9 cellular contexts compared by ENCODE assay signal in the genomic region with DNA sequence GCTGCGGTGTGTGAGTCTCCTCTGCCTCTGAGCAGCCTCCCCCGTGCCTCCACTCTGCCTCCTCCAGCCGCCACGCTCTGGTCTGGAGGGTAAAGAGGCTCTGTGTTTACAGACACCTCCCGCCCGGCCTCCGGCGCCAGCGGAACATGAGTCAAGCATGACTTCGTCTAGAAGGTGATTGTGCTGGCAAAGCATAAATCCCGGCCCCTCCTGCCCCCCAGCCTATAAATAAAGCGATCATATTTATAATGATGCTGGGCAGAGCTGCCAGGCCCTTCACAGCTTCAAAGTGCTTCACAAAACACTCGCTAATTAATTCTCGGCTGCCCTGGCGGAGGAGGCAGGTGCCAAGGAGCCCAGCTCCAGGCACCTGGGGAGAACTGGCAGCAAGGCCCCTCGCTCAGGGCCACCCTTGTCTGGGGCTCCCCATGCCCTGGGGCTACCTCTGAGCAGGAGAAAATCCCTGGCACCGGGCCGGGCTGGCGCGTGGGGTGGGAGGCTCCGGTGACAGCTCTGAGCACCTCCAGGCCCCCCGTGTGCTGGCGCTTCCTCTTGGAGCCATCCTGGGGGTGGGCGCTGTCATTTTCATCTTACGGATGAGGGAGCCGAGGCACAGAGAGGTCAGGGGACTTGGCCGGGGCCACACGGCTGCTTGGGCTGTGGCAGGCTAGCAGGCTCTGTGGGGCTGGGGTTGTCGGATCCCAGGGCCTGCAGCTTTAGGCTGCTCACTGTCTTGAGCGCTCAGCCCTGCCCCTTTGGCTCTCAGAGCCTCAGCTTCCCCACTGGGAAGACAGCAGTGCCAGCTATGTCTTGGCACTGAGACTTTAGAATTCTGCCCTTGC.
DNase-seq lines count a peak whose midpoint lies in the region; ATAC-seq and TF ChIP-seq lines count a peak whose summit lies in the region.
"Had no signal": no experiment of that assay in that cellular context is flagged by ENCODE, and none has a peak within 500 bp of the region (broad histone marks: within the 10 kb centered on the region; RNA-seq: fewer than 3 reads in every experiment).

No MANE protein-coding gene starts in this region.

- peaks cover 14 to 66% of the 10 kb centered on the region in 2 donors for H3K4me1 ChIP-seq in adrenal gland (replicated peaks in 1 of 2)
- H3K4me1 ChIP-seq in hepatocyte (ENCODE audit: insufficient read depth), result peaks cover 32% of the 10 kb centered on the region
- no peaks in the 10 kb centered on the region for H3K4me1 ChIP-seq in urinary bladder (ENCODE audit: insufficient read depth)

- H3K9me3 ChIP-seq in adrenal gland (replicated peaks in 1 of 3) (no peaks in the 10 kb centered on the region), hepatocyte (ENCODE audit: low read depth) (no peaks in the 10 kb centered on the region)

- H3K9me2 ChIP-seq in hepatocyte (replicated peaks; ENCODE audit: insufficient read depth), result no peaks in the 10 kb centered on the region

- peaks cover 70% of the 10 kb centered on the region for H4K20me1 ChIP-seq in hepatocyte (ENCODE audit: insufficient read depth, poor library complexity, severe bottlenecking)

- WGBS in adrenal gland, 4 donors, result 55 to 83% (median 76%) methylated on average over 7 to 30 of the region's 30 CpGs
- WGBS in hepatocyte (ENCODE audit: low lambda C conversion rate, missing lambda C conversion rate), result 61% methylated on average over 30 of the region's 30 CpGs
- 50% methylated on average over 30 of the region's 30 CpGs for WGBS in urinary bladder

- peaks cover 23% of the 10 kb centered on the region for H3K79me2 ChIP-seq in hepatocyte

- H3K27me3 ChIP-seq in adrenal gland, result no peaks in the 10 kb centered on the region
- H3K27me3 ChIP-seq in hepatocyte, result no peaks in the 10 kb centered on the region

- no peak for TF ChIP-seq POLR2A in adrenal gland (IDR thresholded peaks at IDR 0.05)

- H3K36me3 ChIP-seq in adrenal gland (replicated peaks in 1 of 2) (peaks cover 0 to 40% of the 10 kb centered on the region in 2 donors), hepatocyte (replicated peaks; ENCODE audit: insufficient read depth, low read depth) (no peaks in the 10 kb centered on the region), urinary bladder (ENCODE audit: insufficient read depth) (no peaks in the 10 kb centered on the region)

- intact Hi-C loops in adrenal gland (cut with DNase I), result no loop called here

- H3K4me3 ChIP-seq in adrenal gland (no peak overlapping the region), hepatocyte (no peak overlapping the region), urinary bladder (ENCODE audit: low read depth, low read length) (no peak overlapping the region)

- DNase-seq in DMS 273 (lab: John Stamatoyannopoulos, UW; ENCODE audit: unreplicated experiment) (peak; percentile 72), DMS 273 treated with DMSO at 0.1 percent for 48 hours (lab: John Stamatoyannopoulos, UW) (no peak), adrenal gland (peak in 5 of 7 donors; percentile 51 to 90 (median 55)), hepatocyte (ENCODE audit: low spot score) (peak; percentile 79), hippocampal formation (lab: John Stamatoyannopoulos, UW) (no peak), pons (ENCODE audit: low spot score) (no peak)

- ATAC-seq in GM18861 (IDR thresholded peaks at IDR 0.05; ENCODE audit: unreplicated experiment), result no peak

- H2AFZ ChIP-seq in hepatocyte, result no peak overlapping the region

- no peak overlapping the region for H3K4me2 ChIP-seq in hepatocyte

- H3K27ac ChIP-seq in adrenal gland, result peak overlapping the region in 2 of 5 donors; percentile 55 to 65
- peak overlapping the region; percentile 71 for H3K27ac ChIP-seq in hepatocyte
- H3K27ac ChIP-seq in urinary bladder (ENCODE audit: low read depth), result peak overlapping the region; percentile 79
- H3K27ac ChIP-seq: 22Rv1 had no signal

- no peak for TF ChIP-seq CTCF in adrenal gland (IDR thresholded peaks at IDR 0.05)
- no peak for TF ChIP-seq CTCF in hepatocyte (IDR thresholded peaks at IDR 0.05; ENCODE audit: poor library complexity)

Comparison
In these comparisons a context has a peak if more than half of its experiments do, and no peak if none do; other contexts are left out.
1. DNase-seq: peak in DMS 273 (single experiment), adrenal gland (5 of 7) and hepatocyte (single experiment); none in DMS 273 treated with DMSO at 0.1 percent for 48 hours (single experiment), hippocampal formation (0 of 2) and pons (single experiment).